In the genomic region with DNA sequence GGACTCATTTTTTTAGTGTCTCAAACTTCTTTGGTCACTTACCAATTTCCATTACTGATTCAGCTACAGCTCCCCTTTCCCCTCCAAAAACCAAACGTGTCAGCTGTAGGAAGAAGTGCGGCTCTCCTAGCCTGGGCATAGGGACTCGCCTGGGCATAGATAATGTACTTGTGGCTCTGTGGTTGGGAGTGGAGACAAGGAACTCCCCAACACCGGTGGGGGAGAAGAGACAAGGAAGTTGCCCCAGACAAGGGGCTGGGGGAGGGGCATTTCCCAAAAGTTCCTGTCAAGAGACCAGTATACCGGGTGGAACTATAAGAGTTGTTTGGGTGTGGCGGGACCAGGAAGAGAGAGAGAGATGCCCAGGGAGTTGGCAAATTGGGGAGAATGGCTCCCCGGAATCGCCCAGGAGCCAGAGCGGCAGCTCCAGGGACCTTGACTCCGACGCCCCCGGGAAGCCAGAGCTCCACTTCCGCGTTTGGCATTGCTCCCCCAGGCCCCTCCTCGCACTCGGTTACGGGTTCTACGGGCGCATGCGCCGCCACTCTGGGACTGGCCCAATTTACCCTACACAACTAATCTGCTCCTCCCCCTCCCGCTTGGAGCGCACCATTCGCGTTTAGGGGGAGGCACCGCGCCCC, we compare ENCODE assay signal across 8 cellular contexts. TPM values are rescaled to one million over a fixed set of nuclear protein-coding genes. Genes with fewer than 3 reads are reported as not detected.
DNase-seq lines count a peak whose midpoint lies in the region; ATAC-seq and TF ChIP-seq lines count a peak whose summit lies in the region.

No MANE protein-coding gene starts in this region.

- no peaks in the 10 kb centered on the region for H3K9me3 ChIP-seq in right cardiac atrium (ENCODE audit: control insufficient read depth, low read length)
- no peaks in the 10 kb centered on the region for H3K9me3 ChIP-seq in aorta (ENCODE audit: control insufficient read depth, low read length)

- peaks cover 16% of the 10 kb centered on the region for H3K4me1 ChIP-seq in right cardiac atrium (ENCODE audit: control insufficient read depth, insufficient read depth, low read length)
- H3K4me1 ChIP-seq in aorta (ENCODE audit: control insufficient read depth in 1 of 2, insufficient read depth in 2 of 2, low read length in 2 of 2) = peaks cover 4 to 16% of the 10 kb centered on the region in 2 donors

- TF ChIP-seq CTCF in GM12865 (IDR thresholded peaks at IDR 0.05; ENCODE audit: insufficient read depth, low read depth, low read length, missing control alignments) = no peak

- H3K27me3 ChIP-seq in right cardiac atrium (ENCODE audit: control insufficient read depth, insufficient read depth) (no peaks in the 10 kb centered on the region), aorta (ENCODE audit: control insufficient read depth in 1 of 2, insufficient read depth in 2 of 2, low read length in 1 of 2) (no peaks in the 10 kb centered on the region)

- WGBS in right cardiac atrium = under 1% methylated on average over 27 of the region's 27 CpGs
- 0% methylated on average over 27 of the region's 27 CpGs for WGBS in aorta, 2 donors

- H3K36me3 ChIP-seq in aorta (ENCODE audit: control insufficient read depth in 1 of 2, insufficient read depth in 2 of 2, low read length in 1 of 2) = no peaks in the 10 kb centered on the region

- DNase-seq in GM12865 (ENCODE audit: low read depth) (peak; percentile 99), NCI-H1048 (lab: John Stamatoyannopoulos, UW) (peak; percentile 89), SKM-1 (lab: John Stamatoyannopoulos, UW; ENCODE audit: unreplicated experiment) (peak; percentile 98), amygdala (lab: John Stamatoyannopoulos, UW) (peak in 55 of 56 donors; percentile 79 to 100 (median 96)), right cardiac atrium (peak; percentile 98 to 99 (median 99)), pulmonary artery endothelial cell (ENCODE audit: low read depth, low spot score) (peak; percentile 88), aorta (peak; percentile 98 to 99)

- H3K27ac ChIP-seq in right cardiac atrium (ENCODE audit: low read length) (peak overlapping the region; percentile 96), aorta (ENCODE audit: low read depth in 1 of 2, low read length in 2 of 2) (peak overlapping the region; percentile 85 to 92)

- intact Hi-C loops in right cardiac atrium (cut with DNase I) (no loop called here), aorta (cut with DNase I) (no loop called here)

- H3K4me3 ChIP-seq in GM12865 (ENCODE audit: low read depth, low read length) (peak overlapping the region; percentile 96), right cardiac atrium (ENCODE audit: low read length) (peak overlapping the region; percentile 98), aorta (ENCODE audit: low read length in 2 of 2) (peak overlapping the region; percentile 96 to 99)

- ATAC-seq in HG02571 (IDR thresholded peaks at IDR 0.05; ENCODE audit: unreplicated experiment) (peak; percentile 57), right cardiac atrium (peak; percentile 93), aorta (ENCODE audit: low FRiP score) (peak; percentile 97)

RNA-seq across cellular contexts. Expression of a gene that starts 0.9 kb away (rescaled TPM):
- total RNA-seq in right cardiac atrium (10 to 100 TPM; 65.2 to 91.4 (median 80.7) TPM), pulmonary artery endothelial cell (20.3 and 23.5 TPM in 2 replicates), aorta (10 to 100 TPM; 83.6 to 86.0 TPM)
- polyA plus RNA-seq in right cardiac atrium (50.1 TPM), aorta (10 to 100 TPM; 29.6 to 46.6 TPM)

Comparison
In these comparisons a context has a peak if more than half of its experiments do, and no peak if none do; other contexts are left out.
1. Peak in every context shown above with its lines: DNase-seq, ATAC-seq, H3K4me3 ChIP-seq and H3K27ac ChIP-seq.